Comparison of ENCODE assay signal across 1 cellular context in the genomic region with DNA sequence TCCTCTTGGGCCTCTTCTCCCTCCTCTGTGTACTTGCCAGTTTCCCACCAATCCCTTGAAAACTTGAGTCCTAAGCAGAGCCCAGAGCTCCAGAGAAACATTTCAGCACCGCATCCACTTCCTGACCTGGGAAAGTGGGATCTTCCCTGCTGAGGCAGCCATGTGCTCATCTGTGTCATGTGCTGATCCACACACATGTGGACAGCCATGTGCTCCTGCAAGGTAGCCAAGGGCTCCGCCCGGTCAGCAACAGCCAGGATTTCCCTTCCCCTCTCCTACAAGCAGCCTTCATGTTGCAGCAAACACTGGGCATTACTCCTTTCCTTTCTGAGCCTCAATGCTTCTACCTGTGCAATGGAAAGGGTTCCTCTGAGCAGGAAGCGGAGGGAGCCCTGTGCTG.
TF ChIP-seq lines count a peak whose summit lies in the region.

No MANE protein-coding gene starts in this region.

TF ChIP-seq in SK-N-SH treated with all-trans-retinoic acid at 6 μM for 48 hours, 23 proteins besides CTCF, POLR2A, EP300 and RAD21 (continued from another document):
- TF ChIP-seq CSDC2 (CRISPR knock-in tag; IDR thresholded peaks at IDR 0.05) (no peak), ZC3H10 (CRISPR knock-in tag; IDR thresholded peaks at IDR 0.05) (no peak), TOX (CRISPR knock-in tag; IDR thresholded peaks at IDR 0.05; ENCODE audit: borderline replicate concordance) (no peak), TSHZ2 (CRISPR knock-in tag; IDR thresholded peaks at IDR 0.05) (no peak), PPARA (CRISPR knock-in tag; IDR thresholded peaks at IDR 0.05; ENCODE audit: borderline replicate concordance) (no peak), SNAI2 (CRISPR knock-in tag; IDR thresholded peaks at IDR 0.05) (no peak), ZFP30 (CRISPR knock-in tag; IDR thresholded peaks at IDR 0.05) (no peak), ESRRG (CRISPR knock-in tag; IDR thresholded peaks at IDR 0.05) (no peak), BACH2 (CRISPR knock-in tag; IDR thresholded peaks at IDR 0.05; ENCODE audit: borderline replicate concordance) (no peak), TCF4 (CRISPR knock-in tag; IDR thresholded peaks at IDR 0.05; ENCODE audit: borderline replicate concordance) (no peak)
- TF ChIP-seq, protein P1, sequence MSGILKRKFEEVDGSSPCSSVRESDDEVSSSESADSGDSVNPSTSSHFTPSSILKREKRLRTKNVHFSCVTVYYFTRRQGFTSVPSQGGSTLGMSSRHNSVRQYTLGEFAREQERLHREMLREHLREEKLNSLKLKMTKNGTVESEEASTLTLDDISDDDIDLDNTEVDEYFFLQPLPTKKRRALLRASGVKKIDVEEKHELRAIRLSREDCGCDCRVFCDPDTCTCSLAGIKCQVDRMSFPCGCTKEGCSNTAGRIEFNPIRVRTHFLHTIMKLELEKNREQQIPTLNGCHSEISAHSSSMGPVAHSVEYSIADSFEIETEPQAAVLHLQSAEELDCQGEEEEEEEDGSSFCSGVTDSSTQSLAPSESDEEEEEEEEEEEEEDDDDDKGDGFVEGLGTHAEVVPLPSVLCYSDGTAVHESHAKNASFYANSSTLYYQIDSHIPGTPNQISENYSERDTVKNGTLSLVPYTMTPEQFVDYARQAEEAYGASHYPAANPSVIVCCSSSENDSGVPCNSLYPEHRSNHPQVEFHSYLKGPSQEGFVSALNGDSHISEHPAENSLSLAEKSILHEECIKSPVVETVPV (CRISPR knock-in tag; IDR thresholded peaks at IDR 0.05): no peak
- TF ChIP-seq, protein P2, sequence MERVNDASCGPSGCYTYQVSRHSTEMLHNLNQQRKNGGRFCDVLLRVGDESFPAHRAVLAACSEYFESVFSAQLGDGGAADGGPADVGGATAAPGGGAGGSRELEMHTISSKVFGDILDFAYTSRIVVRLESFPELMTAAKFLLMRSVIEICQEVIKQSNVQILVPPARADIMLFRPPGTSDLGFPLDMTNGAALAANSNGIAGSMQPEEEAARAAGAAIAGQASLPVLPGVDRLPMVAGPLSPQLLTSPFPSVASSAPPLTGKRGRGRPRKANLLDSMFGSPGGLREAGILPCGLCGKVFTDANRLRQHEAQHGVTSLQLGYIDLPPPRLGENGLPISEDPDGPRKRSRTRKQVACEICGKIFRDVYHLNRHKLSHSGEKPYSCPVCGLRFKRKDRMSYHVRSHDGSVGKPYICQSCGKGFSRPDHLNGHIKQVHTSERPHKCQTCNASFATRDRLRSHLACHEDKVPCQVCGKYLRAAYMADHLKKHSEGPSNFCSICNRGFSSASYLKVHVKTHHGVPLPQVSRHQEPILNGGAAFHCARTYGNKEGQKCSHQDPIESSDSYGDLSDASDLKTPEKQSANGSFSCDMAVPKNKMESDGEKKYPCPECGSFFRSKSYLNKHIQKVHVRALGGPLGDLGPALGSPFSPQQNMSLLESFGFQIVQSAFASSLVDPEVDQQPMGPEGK (CRISPR knock-in tag; IDR thresholded peaks at IDR 0.05; ENCODE audit: borderline replicate concordance): no peak
